In genomic region chr10:73814896-73815718, GRCh38 we compare ENCODE assay signal across 10 cellular contexts. TPM values are rescaled to one million over a fixed set of nuclear protein-coding genes. Genes with fewer than 3 reads are reported as not detected.
DNase-seq lines count a peak whose midpoint lies in the region; ATAC-seq, FAIRE-seq and TF ChIP-seq lines count a peak whose summit lies in the region.
"Had no signal": no experiment of that assay in that cellular context is flagged by ENCODE, and none has a peak within 500 bp of the region (broad histone marks: within the 10 kb centered on the region; RNA-seq: fewer than 3 reads in every experiment).

No MANE protein-coding gene starts in this region.

- no peak for TF ChIP-seq RAD21 in HepG2 (CRISPR knock-in tag; IDR thresholded peaks at IDR 0.05)

- no peaks in the 10 kb centered on the region for H3K9me3 ChIP-seq in CD8-positive, alpha-beta memory T cell (ENCODE audit: low read length)
- H3K9me3 ChIP-seq in HepG2 (ENCODE audit: low read length): no peaks in the 10 kb centered on the region

- CTCF ChIA-PET in CD8-positive, alpha-beta memory T cell (lab: Charles Lee): interaction anchor here (0.8 to 3.8 kb wide), 3 partner anchors 43 to 85 kb away, joined by 3 to 11 read pairs (median 3); a partner anchor contains a TSS
- CTCF ChIA-PET in WTC11 (lab: Charles Lee) (interaction anchor here (0.6 to 4.0 kb wide), 3 partner anchors 11 to 65 kb away, joined by 3 to 15 read pairs (median 4); no protein-coding TSS in a partner anchor), HepG2 (lab: Yijun Ruan, JAX; ENCODE audit: low intra/inter-chr PET ratio, low total read pairs) (no interaction called here)
- CTCF ChIA-PET in activated naive CD4-positive, alpha-beta T cell treated with anti-CD3 and anti-CD28 coated beads, Interleukin-2, amount 10 ng/mL, durations not matched to agents 7 days and 5 days (lab: Charles Lee): interaction anchor here (0.6 to 1.7 kb wide), 3 partner anchors 46 to 69 kb away, joined by 3 to 6 read pairs (median 5); no protein-coding TSS in a partner anchor

- peak overlapping the region in 2 of 8 donors; percentile 41 to 50 for H3K27ac Mint-ChIP-seq in CD8-positive, alpha-beta memory T cell
- H3K27ac Mint-ChIP-seq in HFFc6 (peak overlapping the region; percentile 89), WTC11 (no peak overlapping the region)
- no peak overlapping the region for H3K27ac Mint-ChIP-seq in activated naive CD4-positive, alpha-beta T cell treated with anti-CD3 and anti-CD28 coated beads, Interleukin-2, amount 10 ng/mL, durations not matched to agents 7 days and 5 days

- H3K27me3 Mint-ChIP-seq in CD8-positive, alpha-beta memory T cell: no peaks in the 10 kb centered on the region
- H3K27me3 Mint-ChIP-seq in HFFc6 (ENCODE audit: insufficient read depth) (no peaks in the 10 kb centered on the region; the same call in none of the 2 replicates), WTC11 (ENCODE audit: low read depth) (no peaks in the 10 kb centered on the region)
- H3K27me3 Mint-ChIP-seq in activated naive CD4-positive, alpha-beta T cell treated with anti-CD3 and anti-CD28 coated beads, Interleukin-2, amount 10 ng/mL, durations not matched to agents 7 days and 5 days: no peaks in the 10 kb centered on the region

- H3K4me1 Mint-ChIP-seq in CD8-positive, alpha-beta memory T cell: peaks cover 6 to 10% (median 7%) of the 10 kb centered on the region in 3 donors
- peaks cover 44% of the 10 kb centered on the region for H3K4me1 Mint-ChIP-seq in HFFc6 (ENCODE audit: low read depth)
- H3K4me1 Mint-ChIP-seq in WTC11: peaks cover 10% of the 10 kb centered on the region
- peaks cover 11% of the 10 kb centered on the region for H3K4me1 Mint-ChIP-seq in activated naive CD4-positive, alpha-beta T cell treated with anti-CD3 and anti-CD28 coated beads, Interleukin-2, amount 10 ng/mL, durations not matched to agents 7 days and 5 days

- no peaks in the 10 kb centered on the region for H4K20me1 ChIP-seq in HepG2 (ENCODE audit: insufficient read depth, low read length)

- TF ChIP-seq EP300 in HepG2 (IDR thresholded peaks at IDR 0.05; ENCODE audit: low read depth in 2 of 2, low read length in 2 of 2): no peak
- TF ChIP-seq EP300 in HepG2 (CRISPR knock-in tag; IDR thresholded peaks at IDR 0.05; ENCODE audit: borderline replicate concordance): no peak

- peaks cover 0 to 4% (median 0%) of the 10 kb centered on the region in 5 donors for H3K9me3 Mint-ChIP-seq in CD8-positive, alpha-beta memory T cell
- no peaks in the 10 kb centered on the region for H3K9me3 Mint-ChIP-seq in HFFc6
- H3K9me3 Mint-ChIP-seq in WTC11: no peaks in the 10 kb centered on the region
- no peaks in the 10 kb centered on the region for H3K9me3 Mint-ChIP-seq in activated naive CD4-positive, alpha-beta T cell treated with anti-CD3 and anti-CD28 coated beads, Interleukin-2, amount 10 ng/mL, durations not matched to agents 7 days and 5 days
- H3K9me3 Mint-ChIP-seq: natural killer cell had no signal

- H3K4me3 Mint-ChIP-seq in CD8-positive, alpha-beta memory T cell: no peak overlapping the region
- H3K4me3 Mint-ChIP-seq in HFFc6: no peak overlapping the region
- no peak overlapping the region for H3K4me3 Mint-ChIP-seq in WTC11
- no peak overlapping the region for H3K4me3 Mint-ChIP-seq in activated naive CD4-positive, alpha-beta T cell treated with anti-CD3 and anti-CD28 coated beads, Interleukin-2, amount 10 ng/mL, durations not matched to agents 7 days and 5 days
- H3K4me3 Mint-ChIP-seq: natural killer cell had no signal

- no peak overlapping the region for H2AFZ ChIP-seq in HepG2 (ENCODE audit: low read length)

- ATAC-seq in WTC11 (no peak), HepG2 (no peak), GM18505 (IDR thresholded peaks at IDR 0.05; ENCODE audit: unreplicated experiment) (no peak)
- ATAC-seq: natural killer cell had no signal

- intact Hi-C loops in HepG2 (cut with micrococcal nuclease; ENCODE audit: unreplicated experiment) (no loop called here), head of caudate nucleus (cut with DNase I) (no loop called here)

- H3K79me2 ChIP-seq in HepG2 (ENCODE audit: insufficient read depth, low read length): peaks cover 3% of the 10 kb centered on the region

- H3K4me1 ChIP-seq in CD8-positive, alpha-beta memory T cell (ENCODE audit: insufficient read depth, low read length): peaks cover under 1% of the 10 kb centered on the region
- H3K4me1 ChIP-seq in HepG2 (ENCODE audit: insufficient read depth, low read length): peaks cover 7% of the 10 kb centered on the region

- H3K36me3 Mint-ChIP-seq in CD8-positive, alpha-beta memory T cell: peaks cover 0 to 70% (median 12%) of the 10 kb centered on the region in 3 donors
- peaks cover 19% of the 10 kb centered on the region for H3K36me3 Mint-ChIP-seq in HFFc6 (ENCODE audit: low read depth)
- peaks cover 11% of the 10 kb centered on the region; the same call in 1 of the 2 replicates for H3K36me3 Mint-ChIP-seq in WTC11
- H3K36me3 Mint-ChIP-seq in activated naive CD4-positive, alpha-beta T cell treated with anti-CD3 and anti-CD28 coated beads, Interleukin-2, amount 10 ng/mL, durations not matched to agents 7 days and 5 days: peaks cover 38% of the 10 kb centered on the region
- H3K36me3 Mint-ChIP-seq: natural killer cell had no signal

- POLR2A ChIA-PET in CD8-positive, alpha-beta memory T cell (lab: Charles Lee): no interaction called here
- POLR2A ChIA-PET in WTC11 (lab: Charles Lee): no interaction called here
- POLR2A ChIA-PET in HepG2 (lab: Yijun Ruan, JAX): interaction anchor here (1.1 kb wide), 1 partner anchor 26 kb away, joined by 3 read pairs; no protein-coding TSS in a partner anchor

- no peak overlapping the region for H3K4me3 ChIP-seq in CD8-positive, alpha-beta memory T cell (ENCODE audit: low read length)
- H3K4me3 ChIP-seq in HepG2 (replicated peaks in 1 of 3; ENCODE audit: insufficient read depth in 1 of 3, low read depth in 2 of 3, low read length in 3 of 3): no peak overlapping the region

- BruUV-seq in HepG2 (replicated peaks; lab: Mats Ljungman, UMichigan): no TSS peak

- TF ChIP-seq POLR2A in HepG2 (IDR thresholded peaks at IDR 0.05; ENCODE audit: insufficient read depth in 1 of 2, low read depth in 2 of 2, low read length in 2 of 2) (no peak), GM18505 (IDR thresholded peaks at IDR 0.05; ENCODE audit: borderline replicate concordance, extremely low read depth, insufficient read depth, insufficient read length) (no peak)

- in situ Hi-C loops in HepG2 (cut with HindIII; ENCODE audit: extremely low pct_ligation_motif_present, low pct_unique_long_range_greater_than_20kb): no loop called here

- H3K9ac ChIP-seq in HepG2 (ENCODE audit: insufficient read depth, low read depth, low read length): no peak overlapping the region

- no peak overlapping the region for H3K4me2 ChIP-seq in HepG2 (ENCODE audit: low read depth, low read length)

- DNase-seq in CD8-positive, alpha-beta memory T cell: no peak
- no peak for DNase-seq in HFFc6
- DNase-seq in WTC11 (ENCODE audit: low spot score): peak; percentile 42
- DNase-seq in HepG2 (ENCODE audit: low spot score): no peak
- DNase-seq in head of caudate nucleus: no peak
- DNase-seq in activated naive CD4-positive, alpha-beta T cell treated with anti-CD3 and anti-CD28 coated beads, Interleukin-2, amount 10 ng/mL, durations not matched to agents 7 days and 5 days: no peak
- DNase-seq in frontal cortex (ENCODE audit: low spot score in 2 of 2): no peak
- DNase-seq: activated T-cell treated with anti-CD3 and anti-CD28 coated beads for 4 hours, natural killer cell had no signal

- WGBS in HepG2 (ENCODE audit: low lambda C conversion rate): 89% methylated on average over 20 of the region's 22 CpGs

- no peaks in the 10 kb centered on the region for H3K27me3 ChIP-seq in CD8-positive, alpha-beta memory T cell (ENCODE audit: insufficient read depth, low read length, poor library complexity, severe bottlenecking)
- no peaks in the 10 kb centered on the region; a peak in 1 of 5 replicates for H3K27me3 ChIP-seq in HepG2 (ENCODE audit: control insufficient read depth in 1 of 2, insufficient read depth in 2 of 2, low read length in 2 of 2)

- no peak for FAIRE-seq in HepG2 (lab: Jason Lieb, UNC)
- FAIRE-seq in frontal cortex (lab: Jason Lieb, UNC): no peak

- H3K36me3 ChIP-seq in CD8-positive, alpha-beta memory T cell (ENCODE audit: insufficient read depth, low read length): peaks cover 9% of the 10 kb centered on the region
- H3K36me3 ChIP-seq in HepG2 (replicated peaks in 1 of 2; ENCODE audit: control insufficient read depth in 1 of 2, insufficient read depth in 2 of 2, low read length in 2 of 2): peaks cover 0 to 21% of the 10 kb centered on the region in 2 experiments

- TF ChIP-seq CTCF in HFFc6 (IDR thresholded peaks at IDR 0.05) (peak; percentile 69), WTC11 (IDR thresholded peaks at IDR 0.05) (peak; percentile 66), HepG2 (CRISPR knock-in tag; IDR thresholded peaks at IDR 0.05) (peak; percentile 20; the same call in 1 of the 2 replicates)

- H3K27ac ChIP-seq in CD8-positive, alpha-beta memory T cell (ENCODE audit: low read depth, low read length): peak overlapping the region; percentile 17
- no peak overlapping the region for H3K27ac ChIP-seq in HepG2 (ENCODE audit: extremely low read length, insufficient read depth, low read length)

RNA-seq across cellular contexts. Expression of gene NDST2, which starts 3.7 kb away (rescaled TPM):
- total RNA-seq in CD8-positive, alpha-beta memory T cell: 10 to 100 TPM; 39.8 to 43.9 TPM
- polyA plus RNA-seq in CD8-positive, alpha-beta memory T cell: 25.3 TPM
- 10 to 100 TPM; 18.9 to 21.5 (median 20.3) TPM for total RNA-seq in HFFc6 (2021; fragmentation: NEBNext Ultra II Directional; extraction: Animal tissue kit (Norgen Biotek cat#: 25700))
- total RNA-seq in WTC11 (2021) (26.3 to 32.3 TPM (median 31.1 TPM) in 3 replicates), HepG2 (2016; rRNA removed; fragmentation: Illumina TruSeq; extraction: Trizol) (5.6 and 10.7 TPM in 2 replicates), frontal cortex (7.7 TPM)
- total RNA-seq in HepG2 (2016; cell fraction: cytosol; rRNA removed; fragmentation: Illumina TruSeq; extraction: Trizol; ENCODE audit: low read depth): 16.0 and 17.7 TPM in 2 replicates
- 5.8 and 12.0 TPM in 2 replicates for total RNA-seq in HepG2 (2016; cell fraction: insoluble cytoplasmic fraction; rRNA removed; fragmentation: Illumina TruSeq; extraction: Trizol)
- total RNA-seq in HepG2 (2016; cell fraction: membrane; rRNA removed; fragmentation: Illumina TruSeq; extraction: Trizol): 14.8 and 15.7 TPM in 2 replicates
- total RNA-seq in HepG2 (2016; cell fraction: nucleus; rRNA removed; fragmentation: Illumina TruSeq; extraction: Trizol): 12.9 and 13.7 TPM in 2 replicates
- polyA plus RNA-seq in HepG2 (2011; rRNA removed): 25.5 and 30.1 TPM in 2 replicates
- 15.0 and 15.4 TPM in 2 replicates for polyA plus RNA-seq in HepG2 (2011; cell fraction: cytosol; rRNA removed)
- polyA plus RNA-seq in HepG2 (2011; cell fraction: nucleus; rRNA removed): 56.8 and 69.5 TPM in 2 replicates
- 12.6 and 13.9 TPM in 2 replicates for polyA plus RNA-seq in HepG2 (2012)
- 16.0 and 16.1 TPM in 2 replicates for polyA plus RNA-seq in HepG2 (2016; cell fraction: cytosol; fragmentation: Illumina TruSeq; extraction: Trizol; ENCODE audit: low read depth)
- polyA plus RNA-seq in HepG2 (2016; cell fraction: insoluble cytoplasmic fraction; fragmentation: Illumina TruSeq; extraction: Trizol; ENCODE audit: low read depth): 6.2 and 6.4 TPM in 2 replicates
- polyA plus RNA-seq in HepG2 (2016; cell fraction: membrane; fragmentation: Illumina TruSeq; extraction: Trizol; ENCODE audit: low read depth): 9.1 and 12.0 TPM in 2 replicates
- polyA plus RNA-seq in HepG2 (2016; cell fraction: nucleus; fragmentation: Illumina TruSeq; extraction: Trizol; ENCODE audit: insufficient read depth, low read depth): 24.6 and 30.8 TPM in 2 replicates
- 20.2 and 41.2 TPM in 2 replicates for polyA minus RNA-seq in HepG2 (2011; rRNA and poly(A)+ RNA removed; ENCODE audit: low replicate concordance)
- polyA minus RNA-seq in HepG2 (2011; cell fraction: cytosol; rRNA and poly(A)+ RNA removed): 10.4 and 10.5 TPM in 2 replicates
- 55.5 and 70.7 TPM in 2 replicates for polyA minus RNA-seq in HepG2 (2011; cell fraction: nucleus; rRNA and poly(A)+ RNA removed)

RNA-seq across cellular contexts. Expression of gene ZSWIM8, which starts 29.7 kb away (rescaled TPM):
- 10 to 100 TPM; 54.3 to 57.6 TPM for total RNA-seq in CD8-positive, alpha-beta memory T cell
- polyA plus RNA-seq in CD8-positive, alpha-beta memory T cell: 26.0 TPM
- 10 to 100 TPM; 47.2 to 62.6 (median 55.3) TPM for total RNA-seq in HFFc6 (2021; fragmentation: NEBNext Ultra II Directional; extraction: Animal tissue kit (Norgen Biotek cat#: 25700))
- total RNA-seq in WTC11 (2021) (50.5 to 59.1 TPM (median 53.2 TPM) in 3 replicates), HepG2 (2016; rRNA removed; fragmentation: Illumina TruSeq; extraction: Trizol) (21.0 and 39.9 TPM in 2 replicates), frontal cortex (31.8 TPM)
- 5.7 and 8.2 TPM in 2 replicates for total RNA-seq in HepG2 (2016; cell fraction: cytosol; rRNA removed; fragmentation: Illumina TruSeq; extraction: Trizol; ENCODE audit: low read depth)
- 13.7 and 36.6 TPM in 2 replicates for total RNA-seq in HepG2 (2016; cell fraction: insoluble cytoplasmic fraction; rRNA removed; fragmentation: Illumina TruSeq; extraction: Trizol)
- 9.3 and 11.2 TPM in 2 replicates for total RNA-seq in HepG2 (2016; cell fraction: membrane; rRNA removed; fragmentation: Illumina TruSeq; extraction: Trizol)
- 35.4 and 47.5 TPM in 2 replicates for total RNA-seq in HepG2 (2016; cell fraction: nucleus; rRNA removed; fragmentation: Illumina TruSeq; extraction: Trizol)
- polyA plus RNA-seq in HepG2 (2011; rRNA removed): 98.2 and 142 TPM in 2 replicates
- polyA plus RNA-seq in HepG2 (2011; cell fraction: cytosol; rRNA removed): 41.1 and 57.3 TPM in 2 replicates
- polyA plus RNA-seq in HepG2 (2011; cell fraction: nucleus; rRNA removed): 505 and 598 TPM in 2 replicates
- 43.3 and 58.7 TPM in 2 replicates for polyA plus RNA-seq in HepG2 (2012)
- 3.7 and 6.8 TPM in 2 replicates for polyA plus RNA-seq in HepG2 (2016; cell fraction: cytosol; fragmentation: Illumina TruSeq; extraction: Trizol; ENCODE audit: low read depth)
- polyA plus RNA-seq in HepG2 (2016; cell fraction: insoluble cytoplasmic fraction; fragmentation: Illumina TruSeq; extraction: Trizol; ENCODE audit: low read depth): 21.2 and 30.3 TPM in 2 replicates
- 6.6 and 11.5 TPM in 2 replicates for polyA plus RNA-seq in HepG2 (2016; cell fraction: membrane; fragmentation: Illumina TruSeq; extraction: Trizol; ENCODE audit: low read depth)
- polyA plus RNA-seq in HepG2 (2016; cell fraction: nucleus; fragmentation: Illumina TruSeq; extraction: Trizol; ENCODE audit: insufficient read depth, low read depth): 118 and 128 TPM in 2 replicates
- polyA minus RNA-seq in HepG2 (2011; rRNA and poly(A)+ RNA removed; ENCODE audit: low replicate concordance): 83.5 and 181 TPM in 2 replicates
- 31.5 and 36.5 TPM in 2 replicates for polyA minus RNA-seq in HepG2 (2011; cell fraction: cytosol; rRNA and poly(A)+ RNA removed)
- 64.2 and 73.5 TPM in 2 replicates for polyA minus RNA-seq in HepG2 (2011; cell fraction: nucleus; rRNA and poly(A)+ RNA removed)

RNA-seq across cellular contexts. Expression of gene CHCHD1, which starts 33.3 kb away (rescaled TPM):
- total RNA-seq in CD8-positive, alpha-beta memory T cell: 10 to 100 TPM; 35.8 to 37.2 TPM
- polyA plus RNA-seq in CD8-positive, alpha-beta memory T cell: 52.6 TPM
- total RNA-seq in HFFc6 (2021; fragmentation: NEBNext Ultra II Directional; extraction: Animal tissue kit (Norgen Biotek cat#: 25700)): 10 to 100 TPM; 27.1 to 34.7 (median 30.6) TPM
- total RNA-seq in WTC11 (2021) (45.9 to 47.9 TPM (median 45.9 TPM) in 3 replicates), HepG2 (2016; rRNA removed; fragmentation: Illumina TruSeq; extraction: Trizol) (71.2 and 91.7 TPM in 2 replicates), frontal cortex (16.7 TPM)
- 16.2 and 16.7 TPM in 2 replicates for total RNA-seq in HepG2 (2016; cell fraction: cytosol; rRNA removed; fragmentation: Illumina TruSeq; extraction: Trizol; ENCODE audit: low read depth)
- total RNA-seq in HepG2 (2016; cell fraction: insoluble cytoplasmic fraction; rRNA removed; fragmentation: Illumina TruSeq; extraction: Trizol): 69.8 and 94.8 TPM in 2 replicates
- total RNA-seq in HepG2 (2016; cell fraction: membrane; rRNA removed; fragmentation: Illumina TruSeq; extraction: Trizol): 32.5 and 34.2 TPM in 2 replicates
- total RNA-seq in HepG2 (2016; cell fraction: nucleus; rRNA removed; fragmentation: Illumina TruSeq; extraction: Trizol): 30.4 and 32.6 TPM in 2 replicates
- polyA plus RNA-seq in HepG2 (2011; rRNA removed): 30.6 and 36.9 TPM in 2 replicates
- polyA plus RNA-seq in HepG2 (2011; cell fraction: cytosol; rRNA removed): 35.1 and 36.6 TPM in 2 replicates
- polyA plus RNA-seq in HepG2 (2011; cell fraction: nucleus; rRNA removed): 8.8 and 9.9 TPM in 2 replicates
- polyA plus RNA-seq in HepG2 (2012): 40.1 and 41.3 TPM in 2 replicates
- polyA plus RNA-seq in HepG2 (2016; cell fraction: cytosol; fragmentation: Illumina TruSeq; extraction: Trizol; ENCODE audit: low read depth): 16.6 and 17.9 TPM in 2 replicates
- 90.2 and 95.1 TPM in 2 replicates for polyA plus RNA-seq in HepG2 (2016; cell fraction: insoluble cytoplasmic fraction; fragmentation: Illumina TruSeq; extraction: Trizol; ENCODE audit: low read depth)
- 27.2 and 27.4 TPM in 2 replicates for polyA plus RNA-seq in HepG2 (2016; cell fraction: membrane; fragmentation: Illumina TruSeq; extraction: Trizol; ENCODE audit: low read depth)
- 45.9 and 52.1 TPM in 2 replicates for polyA plus RNA-seq in HepG2 (2016; cell fraction: nucleus; fragmentation: Illumina TruSeq; extraction: Trizol; ENCODE audit: insufficient read depth, low read depth)
- polyA minus RNA-seq in HepG2 (2011; rRNA and poly(A)+ RNA removed; ENCODE audit: low replicate concordance): 5.0 and 8.3 TPM in 2 replicates
- 5.5 TPM in 2 replicates for polyA minus RNA-seq in HepG2 (2011; cell fraction: cytosol; rRNA and poly(A)+ RNA removed)
- polyA minus RNA-seq in HepG2 (2011; cell fraction: nucleus; rRNA and poly(A)+ RNA removed): 7.7 and 9.1 TPM in 2 replicates

RNA-seq across cellular contexts. Expression of gene CAMK2G, which starts 59.2 kb away (rescaled TPM):
- total RNA-seq in CD8-positive, alpha-beta memory T cell: 10 to 100 TPM; 17.3 to 17.5 TPM
- 8.1 TPM for polyA plus RNA-seq in CD8-positive, alpha-beta memory T cell
- 10 to 100 TPM; 24.6 to 33.1 (median 28.1) TPM for total RNA-seq in HFFc6 (2021; fragmentation: NEBNext Ultra II Directional; extraction: Animal tissue kit (Norgen Biotek cat#: 25700))
- total RNA-seq in WTC11 (2021) (34.9 to 39.9 TPM (median 34.9 TPM) in 3 replicates), HepG2 (2016; rRNA removed; fragmentation: Illumina TruSeq; extraction: Trizol) (13.0 and 15.9 TPM in 2 replicates), frontal cortex (50.1 TPM)
- 4.7 and 5.8 TPM in 2 replicates for total RNA-seq in HepG2 (2016; cell fraction: cytosol; rRNA removed; fragmentation: Illumina TruSeq; extraction: Trizol; ENCODE audit: low read depth)
- total RNA-seq in HepG2 (2016; cell fraction: insoluble cytoplasmic fraction; rRNA removed; fragmentation: Illumina TruSeq; extraction: Trizol): 10.6 and 15.6 TPM in 2 replicates
- 10.3 and 11.5 TPM in 2 replicates for total RNA-seq in HepG2 (2016; cell fraction: membrane; rRNA removed; fragmentation: Illumina TruSeq; extraction: Trizol)
- total RNA-seq in HepG2 (2016; cell fraction: nucleus; rRNA removed; fragmentation: Illumina TruSeq; extraction: Trizol): 16.8 and 19.6 TPM in 2 replicates
- polyA plus RNA-seq in HepG2 (2011; rRNA removed): 18.8 and 19.3 TPM in 2 replicates
- polyA plus RNA-seq in HepG2 (2011; cell fraction: cytosol; rRNA removed): 15.0 and 15.2 TPM in 2 replicates
- 53.3 and 57.3 TPM in 2 replicates for polyA plus RNA-seq in HepG2 (2011; cell fraction: nucleus; rRNA removed)
- 10.4 and 10.5 TPM in 2 replicates for polyA plus RNA-seq in HepG2 (2012)
- 4.0 TPM in 2 replicates for polyA plus RNA-seq in HepG2 (2016; cell fraction: cytosol; fragmentation: Illumina TruSeq; extraction: Trizol; ENCODE audit: low read depth)
- polyA plus RNA-seq in HepG2 (2016; cell fraction: insoluble cytoplasmic fraction; fragmentation: Illumina TruSeq; extraction: Trizol; ENCODE audit: low read depth): 9.8 and 10.5 TPM in 2 replicates
- polyA plus RNA-seq in HepG2 (2016; cell fraction: membrane; fragmentation: Illumina TruSeq; extraction: Trizol; ENCODE audit: low read depth): 5.7 and 6.7 TPM in 2 replicates
- 46.0 and 46.5 TPM in 2 replicates for polyA plus RNA-seq in HepG2 (2016; cell fraction: nucleus; fragmentation: Illumina TruSeq; extraction: Trizol; ENCODE audit: insufficient read depth, low read depth)
- polyA minus RNA-seq in HepG2 (2011; rRNA and poly(A)+ RNA removed; ENCODE audit: low replicate concordance): 17.4 and 41.1 TPM in 2 replicates
- polyA minus RNA-seq in HepG2 (2011; cell fraction: cytosol; rRNA and poly(A)+ RNA removed): 7.7 and 8.2 TPM in 2 replicates
- polyA minus RNA-seq in HepG2 (2011; cell fraction: nucleus; rRNA and poly(A)+ RNA removed): 17.5 and 19.6 TPM in 2 replicates
